19 cellular contexts compared by ENCODE assay signal in the genomic region with DNA sequence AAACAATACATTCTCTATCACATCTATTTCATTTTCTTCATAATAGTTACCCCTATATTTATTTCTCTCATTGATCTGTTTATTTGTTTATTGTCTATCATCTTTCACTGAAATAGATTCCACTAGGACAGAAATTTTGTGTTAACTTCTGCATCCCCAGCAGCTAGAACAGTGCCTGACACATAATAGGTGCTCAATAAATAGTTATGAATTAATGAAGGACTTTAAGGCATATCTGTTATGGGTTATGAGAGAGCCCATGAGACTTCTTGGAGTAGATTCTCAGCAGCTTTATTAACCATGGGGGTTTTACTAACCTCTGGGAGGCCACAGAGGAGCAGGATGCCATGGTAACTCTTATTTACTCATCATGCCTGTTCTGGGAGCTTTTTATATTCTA.
"Had no signal": no experiment of that assay in that cellular context is flagged by ENCODE, and none has a peak within 500 bp of the region (broad histone marks: within the 10 kb centered on the region; RNA-seq: fewer than 3 reads in every experiment).

No MANE protein-coding gene starts in this region.

- DNase-seq: activated CD4-positive, alpha-beta T cell treated with anti-CD3 and anti-CD28 coated beads, Interleukin-2, amount 50 U/mL, for 4 hours; activated CD4-positive, CD25-positive, alpha-beta regulatory T cell; activated CD8-positive, alpha-beta T cell treated with anti-CD3 and anti-CD28 coated beads for 36 hours; activated gamma-delta T cell; activated naive CD4-positive, alpha-beta T cell treated with anti-CD3 and anti-CD28 coated beads for 36 hours; activated T-cell treated with anti-CD3 and anti-CD28 coated beads, Interleukin-2, amount 50 U/mL, for 1 hour; activated T-cell treated with anti-CD3 and anti-CD28 coated beads, Interleukin-2, amount 50 U/mL, for 72 hours; adrenal gland; body of pancreas; NCI-H187; NCI-H2107; NCI-H2171; NCI-H510A; NCI-H526; NK-92 treated with Interleukin-12 subunit alpha and Interleukin-12 subunit beta, amount 100 ng/mL, for 24 hours; Right ventricle myocardium superior; T1000; WERI-Rb-1 had no signal

- H3K27ac ChIP-seq: adrenal gland, body of pancreas, breast epithelium, WERI-Rb-1 had no signal

- H3K4me3 ChIP-seq: adrenal gland, body of pancreas, breast epithelium had no signal

- H3K36me3 ChIP-seq: adrenal gland, breast epithelium, WERI-Rb-1 had no signal

- H3K4me1 ChIP-seq: body of pancreas, breast epithelium had no signal

- H3K9me3 ChIP-seq: body of pancreas, breast epithelium had no signal

- H3K27me3 ChIP-seq: adrenal gland, body of pancreas, breast epithelium had no signal
